ENCODE assay signal across 17 cellular contexts in the genomic region with DNA sequence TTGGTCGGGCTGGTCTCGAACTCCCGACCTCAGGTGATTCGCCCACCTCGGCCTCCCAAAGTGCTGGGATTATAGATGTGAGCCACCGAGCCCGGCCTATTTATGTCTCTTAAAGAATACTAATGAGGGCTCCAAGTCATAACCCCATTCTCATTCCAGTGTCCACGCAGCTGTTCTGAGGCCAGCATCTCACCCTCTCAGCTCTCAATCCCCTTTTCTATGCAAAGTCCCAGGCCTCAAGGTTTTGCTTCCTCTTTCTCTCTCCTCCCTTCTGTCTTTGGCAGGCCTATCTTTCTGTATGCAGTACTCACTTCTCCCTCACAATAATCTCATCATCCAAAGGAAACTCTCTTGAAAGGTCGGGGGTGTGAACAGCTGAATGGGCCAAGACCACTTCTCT. TPM values are rescaled to one million over a fixed set of nuclear protein-coding genes. Genes with fewer than 3 reads are reported as not detected.
DNase-seq lines count a peak whose midpoint lies in the region; ATAC-seq and TF ChIP-seq lines count a peak whose summit lies in the region.
"Had no signal": no experiment of that assay in that cellular context is flagged by ENCODE, and none has a peak within 500 bp of the region (broad histone marks: within the 10 kb centered on the region; RNA-seq: fewer than 3 reads in every experiment).

No MANE protein-coding gene starts in this region.

- H3K79me2 ChIP-seq in OCI-LY3 (ENCODE audit: low read length), result no peaks in the 10 kb centered on the region

- H3K27me3 ChIP-seq in OCI-LY3 (ENCODE audit: low read depth, low read length), result peaks cover 18% of the 10 kb centered on the region
- H3K27me3 ChIP-seq in effector memory CD4-positive, alpha-beta T cell (replicated peaks; ENCODE audit: control insufficient read depth, insufficient read depth, low read length, poor library complexity, severe bottlenecking), result no peaks in the 10 kb centered on the region
- H3K27me3 ChIP-seq: transverse colon had no signal

- H3K4me1 Mint-ChIP-seq in naive thymus-derived CD8-positive, alpha-beta T cell, result peaks cover 13 to 29% (median 18%) of the 10 kb centered on the region in 4 donors
- H3K4me1 Mint-ChIP-seq: nephron had no signal

- H3K4me1 ChIP-seq in OCI-LY3 (ENCODE audit: low read length), result peaks cover 41% of the 10 kb centered on the region
- no peaks in the 10 kb centered on the region for H3K4me1 ChIP-seq in effector memory CD4-positive, alpha-beta T cell (ENCODE audit: control insufficient read depth, insufficient read depth, low read length, poor library complexity, severe bottlenecking)

- H3K4me3 Mint-ChIP-seq in naive thymus-derived CD8-positive, alpha-beta T cell, result no peak overlapping the region
- H3K4me3 Mint-ChIP-seq: dendritic cell treated with granulocyte-macrophage colony-stimulating factor and Interleukin-4, amounts not matched to agents 40 ng/mL and 50 ng/mL, for 4 days; nephron had no signal

- H4K20me1 ChIP-seq in OCI-LY3 (ENCODE audit: insufficient read depth, low read length), result no peaks in the 10 kb centered on the region

- ATAC-seq in HG03045 (IDR thresholded peaks at IDR 0.05; ENCODE audit: unreplicated experiment), result peak; percentile 79
- no peak for ATAC-seq in naive thymus-derived CD8-positive, alpha-beta T cell

- peak overlapping the region; percentile 63 for H3K27ac ChIP-seq in OCI-LY3 (ENCODE audit: low read length)
- H3K27ac ChIP-seq in effector memory CD4-positive, alpha-beta T cell (ENCODE audit: insufficient read depth, low read length, poor library complexity, severe bottlenecking), result no peak overlapping the region
- H3K27ac ChIP-seq: C4-2B, transverse colon had no signal

- peak overlapping the region; percentile 33 for H3K4me2 ChIP-seq in OCI-LY3 (ENCODE audit: low read length)

- no peaks in the 10 kb centered on the region for H3K9me3 ChIP-seq in OCI-LY3 (ENCODE audit: insufficient read depth, low read length)
- H3K9me3 ChIP-seq in effector memory CD4-positive, alpha-beta T cell (ENCODE audit: control insufficient read depth, low read length), result no peaks in the 10 kb centered on the region
- H3K9me3 ChIP-seq: transverse colon had no signal

- H3K36me3 Mint-ChIP-seq in naive thymus-derived CD8-positive, alpha-beta T cell, result peaks cover 0 to 5% (median under 1%) of the 10 kb centered on the region in 3 donors

- DNase-seq in GM13976 (ENCODE audit: low spot score) (peak; percentile 81), GM20000 (ENCODE audit: low spot score) (peak; percentile 81), iPS-NIHi11 (ENCODE audit: low spot score) (no peak), HuH-7.5 (ENCODE audit: low spot score) (no peak)
- no peak for DNase-seq in effector memory CD4-positive, alpha-beta T cell
- no peak for DNase-seq in naive thymus-derived CD8-positive, alpha-beta T cell
- DNase-seq: activated gamma-delta T cell treated with Interleukin-2 at 50 U/mL for 16 hours; hypothalamus; KG1; NK-92 treated with Interleukin-12 subunit alpha and Interleukin-12 subunit beta, amount 100 ng/mL, for 24 hours; stimulated activated CD4-positive, alpha-beta T cell treated with anti-CD3 and anti-CD28 coated beads, Interleukin-2, amount 100 ng/mL, for 24 hours; transverse colon had no signal

- POLR2A ChIA-PET in naive thymus-derived CD8-positive, alpha-beta T cell (lab: Charles Lee), result no interaction called here

- H3K4me3 ChIP-seq in OCI-LY3 (ENCODE audit: low read length), result no peak overlapping the region
- H3K4me3 ChIP-seq in effector memory CD4-positive, alpha-beta T cell (ENCODE audit: insufficient read depth, low read depth, low read length, poor library complexity, severe bottlenecking), result no peak overlapping the region
- H3K4me3 ChIP-seq: transverse colon had no signal

- in situ Hi-C loops in GM13976 (cut with MboI; ENCODE audit: low sequenced_read_pairs, unreplicated experiment), result no loop called here

- no peak overlapping the region for H2AFZ ChIP-seq in OCI-LY3 (ENCODE audit: low read depth, low read length)

- no peaks in the 10 kb centered on the region for H3K27me3 Mint-ChIP-seq in naive thymus-derived CD8-positive, alpha-beta T cell
- H3K27me3 Mint-ChIP-seq: dendritic cell treated with granulocyte-macrophage colony-stimulating factor and Interleukin-4, amounts not matched to agents 40 ng/mL and 50 ng/mL, for 4 days had no signal

- H3K9ac ChIP-seq in OCI-LY3 (ENCODE audit: low read length), result no peak overlapping the region

- peak overlapping the region in 1 of 10 donors; percentile 6 for H3K27ac Mint-ChIP-seq in naive thymus-derived CD8-positive, alpha-beta T cell
- H3K27ac Mint-ChIP-seq: dendritic cell treated with granulocyte-macrophage colony-stimulating factor and Interleukin-4, amounts not matched to agents 40 ng/mL and 50 ng/mL, for 4 days; nephron had no signal

- H3K9me3 Mint-ChIP-seq in naive thymus-derived CD8-positive, alpha-beta T cell, result no peaks in the 10 kb centered on the region
- H3K9me3 Mint-ChIP-seq: dendritic cell treated with granulocyte-macrophage colony-stimulating factor and Interleukin-4, amounts not matched to agents 40 ng/mL and 50 ng/mL, for 4 days; nephron had no signal

- TF ChIP-seq CTCF in GM13976 (IDR thresholded peaks at IDR 0.05; ENCODE audit: borderline replicate concordance, control extremely low read depth, extremely low read depth, insufficient read depth, missing control alignments) (no peak), GM20000 (IDR thresholded peaks at IDR 0.05; ENCODE audit: extremely low read depth, missing control alignments) (no peak), OCI-LY3 (IDR thresholded peaks at IDR 0.05; ENCODE audit: low read depth, low read length) (no peak)

- H3K36me3 ChIP-seq in OCI-LY3 (replicated peaks; ENCODE audit: low read depth, low read length), result no peaks in the 10 kb centered on the region
- H3K36me3 ChIP-seq in effector memory CD4-positive, alpha-beta T cell (ENCODE audit: control insufficient read depth, insufficient read depth, low read length), result no peaks in the 10 kb centered on the region
- H3K36me3 ChIP-seq: transverse colon had no signal

RNA-seq across cellular contexts. Expression of a gene that starts 28.0 kb away (rescaled TPM):
- total RNA-seq in naive thymus-derived CD8-positive, alpha-beta T cell, result 100 to 1,000 TPM; 102 to 114 TPM
- 100 to 1,000 TPM; 211 to 343 (median 262) TPM for polyA plus RNA-seq in naive thymus-derived CD8-positive, alpha-beta T cell

RNA-seq across cellular contexts. Expression of a gene that starts 49.7 kb away (rescaled TPM):
- total RNA-seq in naive thymus-derived CD8-positive, alpha-beta T cell, result 100 to 1,000 TPM; 203 to 206 TPM
- 100 to 1,000 TPM; 389 to 442 (median 398) TPM for polyA plus RNA-seq in naive thymus-derived CD8-positive, alpha-beta T cell

Comparison
In these comparisons a context has a peak if more than half of its experiments do, and no peak if none do; other contexts are left out.
1. DNase-seq: peak in GM13976 (single experiment) and GM20000 (single experiment); none in iPS-NIHi11 (single experiment), effector memory CD4-positive, alpha-beta T cell (0 of 3), HuH-7.5 (single experiment) and naive thymus-derived CD8-positive, alpha-beta T cell (0 of 10).